In genomic region chr2:133856678-133857077, GRCh38 we compare ENCODE assay signal across 28 cellular contexts.
"Had no signal": no experiment of that assay in that cellular context is flagged by ENCODE, and none has a peak within 500 bp of the region (broad histone marks: within the 10 kb centered on the region; RNA-seq: fewer than 3 reads in every experiment).

No MANE protein-coding gene starts in this region.

- H3K4me1 Mint-ChIP-seq: stimulated activated effector memory CD8-positive, alpha-beta T cell treated with anti-CD3 and anti-CD28 coated beads, Interleukin-12 subunit alpha, Interleukin-12 subunit beta, amount 100 ng/mL, for 72 hours; stimulated activated memory B cell treated with anti-CD40 and anti-IgM and Interleukin-4, amounts not matched to agents 10 μg/mL and 1 μg/mL and 100 μg/mL, for 72 hours; stimulated activated naive B cell treated with anti-CD40 and anti-IgM and Interleukin-4, amounts not matched to agents 10 μg/mL and 1 μg/mL and 100 μg/mL, for 72 hours; stimulated activated naive CD8-positive, alpha-beta T cell treated with anti-CD3 and anti-CD28 coated beads, Interleukin-15, amount 100 ng/mL, for 72 hours had no signal

- H3K4me1 ChIP-seq: stomach, suprapubic skin, testis, tibial artery, tibial nerve, transverse colon, upper lobe of left lung, upper lobe of right lung, uterus, vagina had no signal

- DNase-seq: stimulated activated CD4-positive, alpha-beta T cell treated with anti-CD3 and anti-CD28 coated beads, Interleukin-2, amount 100 ng/mL, for 48 hours; stimulated activated CD4-positive, alpha-beta T cell treated with anti-CD3 and anti-CD28 coated beads, Interleukin-4, amount 100 ng/mL, for 1 hour; stimulated activated CD4-positive, alpha-beta T cell treated with anti-CD3 and anti-CD28 coated beads, Interleukin-4, amount 100 ng/mL, for 24 hours; stimulated activated CD4-positive, alpha-beta T cell treated with anti-CD3 and anti-CD28 coated beads, Interleukin-4, amount 100 ng/mL, for 4 hours; stimulated activated CD8-positive, alpha-beta memory T cell treated with anti-CD3 and anti-CD28 coated beads, Interleukin-4, amount 100 ng/mL, for 48 hours; stimulated activated naive B cell treated with anti-CD40 and anti-IgM and Interleukin-4, amounts not matched to agents 10 μg/mL and 1 μg/mL and 100 μg/mL, for 72 hours; stimulated activated naive CD4-positive, alpha-beta T cell; stimulated activated naive CD4-positive, alpha-beta T cell treated with Interleukin-2 at 50 U/mL for 16 hours; stimulated activated naive CD8-positive, alpha-beta T cell treated with anti-CD3 and anti-CD28 coated beads, Interleukin-15, amount 100 ng/mL, for 72 hours; stimulated activated naive CD8-positive, alpha-beta T cell treated with anti-CD3 and anti-CD28 coated beads, Interleukin-15, Interleukin-2, amounts not matched to agents 100 U/mL and 50 U/mL, for 24 hours; stomach; substantia nigra; testis; thyroid gland; tibial artery; transverse colon; trophoblast cell; upper lobe of left lung; upper lobe of right lung; uterus had no signal

- H3K36me3 Mint-ChIP-seq: stimulated activated effector memory CD8-positive, alpha-beta T cell treated with anti-CD3 and anti-CD28 coated beads, Interleukin-12 subunit alpha, Interleukin-12 subunit beta, amount 100 ng/mL, for 72 hours; type B pancreatic cell had no signal

- H3K9me3 ChIP-seq: stomach, suprapubic skin, testis, thoracic aorta, thyroid gland, tibial artery, tibial nerve, transverse colon, upper lobe of right lung, uterus, vagina had no signal

- H3K27me3 ChIP-seq: stomach, suprapubic skin, testis, thyroid gland, tibial artery, tibial nerve, transverse colon, upper lobe of left lung, upper lobe of right lung, uterus, vagina had no signal

- H3K4me3 ChIP-seq: stomach, suprapubic skin, testis, thoracic aorta, thyroid gland, tibial artery, tibial nerve, transverse colon, upper lobe of left lung, upper lobe of right lung, uterus, vagina had no signal

- ATAC-seq: stimulated activated effector memory CD8-positive, alpha-beta T cell treated with anti-CD3 and anti-CD28 coated beads, Interleukin-12 subunit alpha, Interleukin-12 subunit beta, amount 100 ng/mL, for 72 hours; stimulated activated memory B cell treated with anti-CD40 and anti-IgM and Interleukin-4, amounts not matched to agents 10 μg/mL and 1 μg/mL and 100 μg/mL, for 72 hours; stimulated activated naive B cell treated with anti-CD40 and anti-IgM and Interleukin-4, amounts not matched to agents 10 μg/mL and 1 μg/mL and 100 μg/mL, for 72 hours; stimulated activated naive CD8-positive, alpha-beta T cell treated with anti-CD3 and anti-CD28 coated beads, Interleukin-15, amount 100 ng/mL, for 72 hours; stimulated activated naive CD8-positive, alpha-beta T cell treated with anti-CD3 and anti-CD28 coated beads, Interleukin-15, Interleukin-2, amounts not matched to agents 100 U/mL and 50 U/mL, for 24 hours; upper lobe of right lung had no signal

- H3K4me3 Mint-ChIP-seq: stimulated activated effector memory CD8-positive, alpha-beta T cell treated with anti-CD3 and anti-CD28 coated beads, Interleukin-12 subunit alpha, Interleukin-12 subunit beta, amount 100 ng/mL, for 72 hours; stimulated activated memory B cell treated with anti-CD40 and anti-IgM and Interleukin-4, amounts not matched to agents 10 μg/mL and 1 μg/mL and 100 μg/mL, for 72 hours; stimulated activated naive B cell treated with anti-CD40 and anti-IgM and Interleukin-4, amounts not matched to agents 10 μg/mL and 1 μg/mL and 100 μg/mL, for 72 hours; stimulated activated naive CD8-positive, alpha-beta T cell treated with anti-CD3 and anti-CD28 coated beads, Interleukin-15, amount 100 ng/mL, for 72 hours; stimulated activated naive CD8-positive, alpha-beta T cell treated with anti-CD3 and anti-CD28 coated beads, Interleukin-15, Interleukin-2, amounts not matched to agents 100 ng/mL and 50 ng/mL, for 24 hours; type B pancreatic cell had no signal

- H3K27ac ChIP-seq: stomach, suprapubic skin, testis, thoracic aorta, thyroid gland, tibial artery, tibial nerve, transverse colon, upper lobe of left lung, upper lobe of right lung, uterus, vagina had no signal

- H3K9me3 Mint-ChIP-seq: stimulated activated effector memory CD8-positive, alpha-beta T cell treated with anti-CD3 and anti-CD28 coated beads, Interleukin-12 subunit alpha, Interleukin-12 subunit beta, amount 100 ng/mL, for 72 hours; stimulated activated naive CD8-positive, alpha-beta T cell treated with anti-CD3 and anti-CD28 coated beads, Interleukin-15, amount 100 ng/mL, for 72 hours; stimulated activated naive CD8-positive, alpha-beta T cell treated with anti-CD3 and anti-CD28 coated beads, Interleukin-15, Interleukin-2, amounts not matched to agents 100 ng/mL and 50 ng/mL, for 24 hours had no signal

- H3K27me3 Mint-ChIP-seq: stimulated activated memory B cell treated with anti-CD40 and anti-IgM and Interleukin-4, amounts not matched to agents 10 μg/mL and 1 μg/mL and 100 μg/mL, for 72 hours; stimulated activated naive CD8-positive, alpha-beta T cell treated with anti-CD3 and anti-CD28 coated beads, Interleukin-15, amount 100 ng/mL, for 72 hours had no signal

- H3K27ac Mint-ChIP-seq: stimulated activated effector memory CD8-positive, alpha-beta T cell treated with anti-CD3 and anti-CD28 coated beads, Interleukin-12 subunit alpha, Interleukin-12 subunit beta, amount 100 ng/mL, for 72 hours; stimulated activated memory B cell treated with anti-CD40 and anti-IgM and Interleukin-4, amounts not matched to agents 10 μg/mL and 1 μg/mL and 100 μg/mL, for 72 hours; stimulated activated naive B cell treated with anti-CD40 and anti-IgM and Interleukin-4, amounts not matched to agents 10 μg/mL and 1 μg/mL and 100 μg/mL, for 72 hours; stimulated activated naive CD8-positive, alpha-beta T cell treated with anti-CD3 and anti-CD28 coated beads, Interleukin-15, amount 100 ng/mL, for 72 hours; stimulated activated naive CD8-positive, alpha-beta T cell treated with anti-CD3 and anti-CD28 coated beads, Interleukin-15, Interleukin-2, amounts not matched to agents 100 ng/mL and 50 ng/mL, for 24 hours; type B pancreatic cell had no signal

- H3K36me3 ChIP-seq: stomach, suprapubic skin, thoracic aorta, thyroid gland, tibial artery, tibial nerve, transverse colon, upper lobe of left lung, upper lobe of right lung, uterus, vagina had no signal
